Comparison of ENCODE assay signal across 8 cellular contexts in genomic region chr1:209827384-209828261, GRCh38. TPM values are rescaled to one million over a fixed set of nuclear protein-coding genes. Genes with fewer than 3 reads are reported as not detected.
A peak's percentile ranks its signal among the peaks of the same experiment; 100 is the strongest.
DNase-seq lines count a peak whose midpoint lies in the region; ATAC-seq and TF ChIP-seq lines count a peak whose summit lies in the region.

A gene with protein sequence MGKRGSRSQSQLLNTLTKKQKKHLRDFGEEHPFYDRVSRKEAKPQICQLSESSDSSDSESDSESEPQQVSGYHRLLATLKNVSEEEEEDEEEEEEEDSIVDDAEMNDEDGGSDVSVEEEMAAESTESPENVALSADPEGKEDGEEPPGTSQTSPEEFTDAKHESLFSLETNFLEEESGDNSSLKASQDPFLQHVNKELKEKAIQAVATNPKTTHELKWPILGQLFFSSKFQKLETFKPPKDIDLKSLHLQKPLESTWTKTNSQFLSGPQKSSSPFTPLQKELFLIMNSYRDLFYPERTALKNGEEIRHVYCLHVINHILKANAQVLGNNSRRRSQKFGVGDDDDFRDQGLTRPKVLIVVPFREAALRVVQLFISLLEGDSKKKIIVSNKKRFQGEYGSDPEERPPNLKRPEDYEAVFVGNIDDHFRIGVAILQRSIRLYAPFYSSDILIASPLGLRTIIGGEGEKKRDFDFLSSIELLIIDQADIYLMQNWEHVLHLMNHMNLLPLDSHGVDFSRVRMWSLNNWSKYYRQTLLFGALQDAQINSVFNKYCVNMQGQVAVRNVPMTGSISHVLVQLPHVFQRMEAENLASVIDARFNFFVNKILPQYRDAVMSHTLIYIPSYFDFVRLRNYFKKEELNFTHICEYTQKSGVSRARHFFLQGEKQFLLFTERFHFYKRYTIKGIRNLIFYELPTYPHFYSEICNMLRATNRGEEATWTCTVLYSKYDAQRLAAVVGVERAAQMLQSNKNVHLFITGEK (plus strand): TSS chr1:209827972. CDS start chr1:209828064, 92 bp downstream.

- peak; percentile 55 for TF ChIP-seq CTCF in colonic mucosa (IDR thresholded peaks at IDR 0.05)

- intact Hi-C loops in colonic mucosa (cut with DNase I), result no loop called here
- intact Hi-C loops in left colon (cut with DNase I, micrococcal nuclease), result no loop called here

- peak; percentile 65 for DNase-seq in GM19240 (ENCODE audit: insufficient read length, low spot score)
- DNase-seq in NCI-H524 treated with DMSO at 0.1 percent for 48 hours (lab: John Stamatoyannopoulos, UW), result peak; percentile 65
- DNase-seq in activated CD4-positive, alpha-beta T cell treated with anti-CD3 and anti-CD28 coated beads for 4 hours, result peak; percentile 91 to 96
- DNase-seq in colonic mucosa, result peak; percentile 96
- peak; percentile 93 to 97 for DNase-seq in left colon
- peak; percentile 93 for DNase-seq in stimulated activated CD4-positive, alpha-beta T cell treated with anti-CD3 and anti-CD28 coated beads, Interleukin-1b, Interleukin-23, amount 100 ng/mL, for 48 hours

- no peaks in the 10 kb centered on the region for H3K27me3 ChIP-seq in BLaER1 treated with 17β-estradiol and CSF1 and Interleukin-3, amounts not matched to agents 10 nM and 100 nM
- no peaks in the 10 kb centered on the region for H3K27me3 ChIP-seq in colonic mucosa

- H3K9ac ChIP-seq in BLaER1 treated with 17β-estradiol and CSF1 and Interleukin-3, amounts not matched to agents 10 nM and 100 nM, result peak within 1 kb of the TSS; percentile 75 to 89 (median 80)
- peak within 1 kb of the TSS; percentile 28 to 77 for H3K9ac ChIP-seq in colonic mucosa (ENCODE audit: low read depth in 2 of 2, low read length in 2 of 2)

- peak within 1 kb of the TSS; percentile 68 to 97 (median 83) for H3K4me2 ChIP-seq in BLaER1 treated with 17β-estradiol and CSF1 and Interleukin-3, amounts not matched to agents 10 nM and 100 nM

- no peaks in the 10 kb centered on the region for H3K9me3 ChIP-seq in BLaER1 treated with 17β-estradiol and CSF1 and Interleukin-3, amounts not matched to agents 10 nM and 100 nM (replicated peaks in 1 of 11)
- no peaks in the 10 kb centered on the region for H3K9me3 ChIP-seq in colonic mucosa

- ATAC-seq in HG03460 (IDR thresholded peaks at IDR 0.05; ENCODE audit: unreplicated experiment) (peak; percentile 92), left colon (peak; percentile 74)

- peaks cover 19 to 34% (median 24%) of the 10 kb centered on the region in 11 experiments for H3K36me3 ChIP-seq in BLaER1 treated with 17β-estradiol and CSF1 and Interleukin-3, amounts not matched to agents 10 nM and 100 nM
- no peaks in the 10 kb centered on the region for H3K36me3 ChIP-seq in colonic mucosa

- peak within 1 kb of the TSS; percentile 69 to 96 (median 78) for H3K4me3 ChIP-seq in BLaER1 treated with 17β-estradiol and CSF1 and Interleukin-3, amounts not matched to agents 10 nM and 100 nM
- H3K4me3 ChIP-seq in colonic mucosa, result peak within 1 kb of the TSS; percentile 90

- peaks cover 18 to 39% (median 27%) of the 10 kb centered on the region in 10 experiments for H3K4me1 ChIP-seq in BLaER1 treated with 17β-estradiol and CSF1 and Interleukin-3, amounts not matched to agents 10 nM and 100 nM
- H3K4me1 ChIP-seq in colonic mucosa, result peaks cover 10% of the 10 kb centered on the region

- peak within 1 kb of the TSS; percentile 52 to 93 (median 82) for H3K27ac ChIP-seq in BLaER1 treated with 17β-estradiol and CSF1 and Interleukin-3, amounts not matched to agents 10 nM and 100 nM
- peak within 1 kb of the TSS; percentile 68 for H3K27ac ChIP-seq in colonic mucosa

- H4K20me1 ChIP-seq in BLaER1 treated with 17β-estradiol and CSF1 and Interleukin-3, amounts not matched to agents 10 nM and 100 nM, result peaks cover 0 to 7% (median 0%) of the 10 kb centered on the region in 11 experiments; a peak in 2 of 22 replicates

RNA-seq across cellular contexts. Expression of the gene that starts here (rescaled TPM):
- total RNA-seq in colonic mucosa, result 1 to 10 TPM; 5.2 to 6.4 TPM
- 1 to 10 TPM; 4.8 to 6.2 TPM for total RNA-seq in left colon

Comparison
In these comparisons a context has a peak if more than half of its experiments do, and no peak if none do; other contexts are left out.
1. Peak in every context shown above with its lines: DNase-seq, ATAC-seq, H3K4me3 ChIP-seq and H3K27ac ChIP-seq.